In the genomic region with DNA sequence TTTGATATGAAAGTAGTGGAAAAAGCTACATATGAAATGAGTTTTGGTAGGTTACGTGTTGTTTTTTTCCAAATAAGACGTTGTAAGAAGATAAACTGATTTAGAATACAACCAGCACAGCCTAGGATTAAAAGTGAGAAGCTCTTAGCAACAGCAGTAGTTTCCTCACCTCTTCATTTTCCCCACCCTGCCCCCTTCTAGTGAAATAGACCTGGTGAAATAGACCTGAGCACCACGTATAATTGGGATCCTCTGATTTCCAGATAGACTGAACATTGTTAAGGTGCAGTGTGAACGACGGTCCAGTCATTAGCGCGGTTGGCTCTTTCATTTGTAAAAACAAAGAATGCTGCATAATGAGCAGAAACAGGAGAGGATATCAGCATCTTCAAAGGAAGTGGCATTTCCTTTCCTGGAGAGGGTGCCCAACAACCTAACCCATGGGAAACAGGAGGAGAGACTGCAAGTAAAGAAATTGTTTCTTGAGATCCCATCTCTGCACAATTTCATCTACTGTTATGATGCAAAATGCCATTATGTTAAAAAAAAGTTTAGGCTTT, we compare ENCODE assay signal across 32 cellular contexts.
"Had no signal": no experiment of that assay in that cellular context is flagged by ENCODE, and none has a peak within 500 bp of the region (broad histone marks: within the 10 kb centered on the region; RNA-seq: fewer than 3 reads in every experiment).

No MANE protein-coding gene starts in this region.

- H3K36me3 ChIP-seq: adrenal gland, ascending aorta, brain microvascular endothelial cell, left ventricle myocardium inferior, pancreas, prostate gland had no signal

- H3K4me1 ChIP-seq: adrenal gland, pancreas, prostate gland, testis had no signal

- H3K4me1 Mint-ChIP-seq: naive thymus-derived CD4-positive, alpha-beta T cell had no signal

- H3K4me3 ChIP-seq: adrenal gland, ascending aorta, left ventricle myocardium inferior, pancreas, prostate gland, skin epidermis, testis had no signal

- H3K4me3 Mint-ChIP-seq: activated naive CD8-positive, alpha-beta T cell; effector memory CD8-positive, alpha-beta T cell; naive thymus-derived CD4-positive, alpha-beta T cell had no signal

- H3K9me3 ChIP-seq: adrenal gland, ascending aorta, left ventricle myocardium inferior, pancreas, prostate gland, testis had no signal

- DNase-seq: activated CD4-positive, alpha-beta T cell treated with anti-CD3 and anti-CD28 coated beads for 48 hours; activated CD4-positive, alpha-beta T cell treated with anti-CD3 and anti-CD28 coated beads, Interleukin-2, amount 50 U/mL, for 48 hours; activated CD8-positive, alpha-beta memory T cell treated with anti-CD3 and anti-CD28 coated beads for 24 hours; activated effector memory CD4-positive, alpha-beta T cell treated with Interleukin-2 at 50 U/mL for 16 hours; activated naive CD4-positive, alpha-beta T cell treated with Interleukin-2 at 50 U/mL for 16 hours; adrenal gland; brain microvascular endothelial cell; cortex of kidney; effector memory CD8-positive, alpha-beta T cell; foreskin fibroblast; islet precursor cell; left ventricle myocardium inferior; mammary epithelial cell; midbrain; naive thymus-derived CD4-positive, alpha-beta T cell; nucleus accumbens; pancreas; retina; stimulated activated CD4-positive, alpha-beta T cell treated with anti-CD3 and anti-CD28 coated beads, Interleukin-12 subunit alpha, Interleukin-12 subunit beta, amount 100 ng/mL, for 4 hours; stimulated activated CD4-positive, alpha-beta T cell treated with anti-CD3 and anti-CD28 coated beads, Interleukin-4, amount 100 ng/mL, for 1 hour; stimulated activated naive CD8-positive, alpha-beta T cell treated with anti-CD3 and anti-CD28 coated beads, Interleukin-15, Interleukin-2, amounts not matched to agents 100 U/mL and 50 U/mL, for 24 hours; T-helper 1 cell; testis; trophoblast cell had no signal

- H3K27ac Mint-ChIP-seq: activated naive CD8-positive, alpha-beta T cell; effector memory CD8-positive, alpha-beta T cell; naive thymus-derived CD4-positive, alpha-beta T cell had no signal

- H3K27ac ChIP-seq: adrenal gland, ascending aorta, brain microvascular endothelial cell, left ventricle myocardium inferior, pancreas, prostate gland, skin epidermis, testis, VCaP had no signal

- H3K27me3 Mint-ChIP-seq: activated naive CD8-positive, alpha-beta T cell; effector memory CD8-positive, alpha-beta T cell; naive thymus-derived CD4-positive, alpha-beta T cell had no signal

- ATAC-seq: activated CD4-positive, CD25-positive, alpha-beta regulatory T cell treated with anti-CD3 and anti-CD28 coated beads, Interleukin-2, amount 50 U/mL, for 24 hours; effector memory CD8-positive, alpha-beta T cell; esophagus mucosa; naive thymus-derived CD4-positive, alpha-beta T cell; pancreas; sciatic nerve; stimulated activated naive CD8-positive, alpha-beta T cell treated with anti-CD3 and anti-CD28 coated beads, Interleukin-15, Interleukin-2, amounts not matched to agents 100 U/mL and 50 U/mL, for 24 hours had no signal

- H3K36me3 Mint-ChIP-seq: activated naive CD8-positive, alpha-beta T cell; naive thymus-derived CD4-positive, alpha-beta T cell had no signal

- H3K27me3 ChIP-seq: adrenal gland, ascending aorta, brain microvascular endothelial cell, pancreas, testis had no signal
